ENCODE assay signal across 11 cellular contexts in genomic region chr2:75431757-75432156, GRCh38.
DNase-seq lines count a peak whose midpoint lies in the region; ATAC-seq, FAIRE-seq and TF ChIP-seq lines count a peak whose summit lies in the region.
"Had no signal": no experiment of that assay in that cellular context is flagged by ENCODE, and none has a peak within 500 bp of the region (broad histone marks: within the 10 kb centered on the region; RNA-seq: fewer than 3 reads in every experiment).

No MANE protein-coding gene starts in this region.

- POLR2A ChIA-PET in HEK293T (lab: Yijun Ruan, JAX), result no interaction called here

- CTCF ChIA-PET in HEK293T (lab: Yijun Ruan, JAX), result no interaction called here

- H3K9me3 ChIP-seq in OCI-LY1 (ENCODE audit: low read length), result no peaks in the 10 kb centered on the region

- no peaks in the 10 kb centered on the region for H3K36me3 ChIP-seq in OCI-LY1 (ENCODE audit: insufficient read depth, low read length)

- H4K20me1 ChIP-seq in OCI-LY1 (ENCODE audit: insufficient read depth, low read length), result no peaks in the 10 kb centered on the region

- no peaks in the 10 kb centered on the region for H3K9me2 ChIP-seq in OCI-LY1 (ENCODE audit: low read depth, low read length)

- DNase-seq in GM12864 (ENCODE audit: low read depth) (peak; percentile 39), HEK293T (ENCODE audit: extremely low spot score) (no peak), urothelium cell line (ENCODE audit: low spot score) (no peak), COLO668 (lab: John Stamatoyannopoulos, UW; ENCODE audit: unreplicated experiment) (no peak)
- DNase-seq in activated CD4-positive, alpha-beta T cell treated with anti-CD3 and anti-CD28 coated beads for 4 hours, result no peak
- DNase-seq: CD4-positive, alpha-beta memory T cell; glutamatergic neuron; NCI-H1930 had no signal

- peak; percentile 53 for ATAC-seq in GM19455 (IDR thresholded peaks at IDR 0.05; ENCODE audit: unreplicated experiment)
- ATAC-seq in HG02943 (IDR thresholded peaks at IDR 0.05; ENCODE audit: low read depth, unreplicated experiment), result peak; percentile 66

- no peak overlapping the region for H2AFZ ChIP-seq in OCI-LY1 (ENCODE audit: low read length)

- no peaks in the 10 kb centered on the region for H3F3A ChIP-seq in OCI-LY1 (ENCODE audit: insufficient read depth, low read length)

- H3K4me1 ChIP-seq in OCI-LY1 (ENCODE audit: insufficient read depth, low read length, severe bottlenecking), result peaks cover 32% of the 10 kb centered on the region

- H3K27me3 ChIP-seq in OCI-LY1 (ENCODE audit: insufficient read depth, low read length), result no peaks in the 10 kb centered on the region

- no peaks in the 10 kb centered on the region for H3K79me2 ChIP-seq in OCI-LY1 (ENCODE audit: insufficient read depth, low read length)

- no peak overlapping the region for H3K9ac ChIP-seq in OCI-LY1 (ENCODE audit: low read length)

- H3K4me3 ChIP-seq in GM12864 (ENCODE audit: low read depth, low read length) (no peak overlapping the region; the same call in 1 of the 2 replicates), OCI-LY1 (ENCODE audit: low read depth, low read length, poor library complexity, severe bottlenecking) (no peak overlapping the region)

- H3K27ac ChIP-seq in OCI-LY1 (ENCODE audit: low read depth, low read length, poor library complexity, severe bottlenecking), result peak overlapping the region; percentile 73

- TF ChIP-seq CTCF in GM12864 (IDR thresholded peaks at IDR 0.05; ENCODE audit: low read depth, low read length, missing control alignments) (no peak), OCI-LY1 (IDR thresholded peaks at IDR 0.05; ENCODE audit: low read length) (no peak)

- no peak overlapping the region; the same call in 1 of the 2 replicates for H3K4me2 ChIP-seq in OCI-LY1 (ENCODE audit: low read length)

- FAIRE-seq in urothelium cell line (lab: Jason Lieb, UNC), result no peak

TF ChIP-seq in HEK293T, 16 proteins besides CTCF, POLR2A, EP300 and RAD21:
- no peak for TF ChIP-seq HDGF (IDR thresholded peaks at IDR 0.05; ENCODE audit: borderline replicate concordance)
- no peak for TF ChIP-seq FOXK2 (IDR thresholded peaks at IDR 0.05)
- TF ChIP-seq NFRKB (IDR thresholded peaks at IDR 0.05), result no peak
- TF ChIP-seq TARDBP (IDR thresholded peaks at IDR 0.05), result no peak
- no peak for TF ChIP-seq L3MBTL2 (conservative IDR thresholded peaks at IDR 0.05)
- TF ChIP-seq BHLHE40 (IDR thresholded peaks at IDR 0.05; ENCODE audit: borderline replicate concordance), result no peak
- no peak for TF ChIP-seq PKNOX1 (IDR thresholded peaks at IDR 0.05)
- TF ChIP-seq SP1 (IDR thresholded peaks at IDR 0.05), result no peak
TF ChIP-seq in HEK293T: peak in this region for 0.
